36 cellular contexts compared by ENCODE assay signal in the genomic region with DNA sequence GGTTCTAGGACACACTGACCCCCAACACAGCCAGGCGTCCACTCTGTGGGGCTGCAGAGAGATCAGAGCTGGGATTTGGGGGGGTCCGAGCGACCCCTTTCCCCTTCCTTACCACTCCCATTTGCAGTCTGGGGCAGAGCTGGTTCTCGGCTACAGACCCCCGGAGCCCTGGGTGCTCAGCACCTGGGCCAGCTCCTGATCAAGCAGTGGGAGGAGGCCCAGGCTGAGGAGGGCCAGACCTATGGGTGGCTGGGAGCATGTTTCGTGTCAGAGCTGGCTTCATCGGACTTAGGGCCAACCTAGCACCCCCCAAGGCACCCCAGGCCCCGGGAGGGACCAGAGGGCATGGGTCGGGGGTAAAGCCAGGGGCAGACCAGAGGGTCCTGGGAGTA. TPM values are rescaled to one million over a fixed set of nuclear protein-coding genes. Genes with fewer than 3 reads are reported as not detected.
A peak's percentile ranks its signal among the peaks of the same experiment; 100 is the strongest.
DNase-seq lines count a peak whose midpoint lies in the region; ATAC-seq, FAIRE-seq and TF ChIP-seq lines count a peak whose summit lies in the region.
"Had no signal": no experiment of that assay in that cellular context is flagged by ENCODE, and none has a peak within 500 bp of the region (broad histone marks: within the 10 kb centered on the region; RNA-seq: fewer than 3 reads in every experiment).

No MANE protein-coding gene starts in this region.

- POLR2A ChIA-PET in HepG2 (lab: Yijun Ruan, JAX) (no interaction called here), WTC11 (lab: Charles Lee) (no interaction called here)

- H3K4me1 Mint-ChIP-seq in WTC11, result no peaks in the 10 kb centered on the region; the same call in 1 of the 2 replicates
- H3K4me1 Mint-ChIP-seq: mesothelial cell of epicardium had no signal

- no peak for DNase-seq in HepG2 (ENCODE audit: low spot score)
- no peak for DNase-seq in right lobe of liver
- DNase-seq in WTC11 (ENCODE audit: low spot score), result peak; percentile 11
- no peak for DNase-seq in posterior vena cava (ENCODE audit: low spot score)
- DNase-seq: activated CD4-positive, alpha-beta T cell treated with anti-CD3 and anti-CD28 coated beads, Interleukin-2, amount 10 ng/mL, durations not matched to agents 24 days and 14 days; activated CD8-positive, alpha-beta memory T cell treated with anti-CD3 and anti-CD28 coated beads for 24 hours; activated naive CD4-positive, alpha-beta T cell treated with anti-CD3 and anti-CD28 coated beads, Interleukin-2, amount 50 U/mL, for 16 hours; activated T-cell treated with anti-CD3 and anti-CD28 coated beads for 4 hours; amygdala; brain microvascular endothelial cell; cerebellar nuclear complex; DMS153; esophagus squamous epithelium; foreskin keratinocyte; NCI-H146; NCI-H748 treated with DMSO at 0.1 percent for 48 hours; Peyer's patch; stimulated activated CD8-positive, alpha-beta memory T cell treated with anti-CD3 and anti-CD28 coated beads, Interleukin-4, amount 100 ng/mL, for 48 hours; stimulated activated naive CD8-positive, alpha-beta T cell treated with anti-CD3 and anti-CD28 coated beads, Interleukin-15, amount 100 ng/mL, for 72 hours; T1000; uterus had no signal

- peaks cover 22% of the 10 kb centered on the region for H3K27me3 Mint-ChIP-seq in WTC11 (ENCODE audit: low read depth)

- no peak overlapping the region for H3K4me3 Mint-ChIP-seq in WTC11
- H3K4me3 Mint-ChIP-seq: activated CD4-positive, alpha-beta T cell treated with anti-CD3 and anti-CD28 coated beads, Interleukin-2, amount 10 ng/mL, durations not matched to agents 24 days and 14 days; mesothelial cell of epicardium; stimulated activated naive CD8-positive, alpha-beta T cell treated with anti-CD3 and anti-CD28 coated beads, Interleukin-15, amount 100 ng/mL, for 72 hours had no signal

- TF ChIP-seq CTCF in HepG2 (CRISPR knock-in tag; IDR thresholded peaks at IDR 0.05) (no peak), right lobe of liver (IDR thresholded peaks at IDR 0.05) (no peak), WTC11 (IDR thresholded peaks at IDR 0.05) (no peak)

- no TSS peak for BruUV-seq in HepG2 (replicated peaks; lab: Mats Ljungman, UMichigan)

- no peaks in the 10 kb centered on the region for H3K9me3 Mint-ChIP-seq in WTC11
- H3K9me3 Mint-ChIP-seq: activated CD4-positive, alpha-beta T cell treated with anti-CD3 and anti-CD28 coated beads, Interleukin-2, amount 10 ng/mL, durations not matched to agents 24 days and 14 days; activated T-helper 2 cell treated with anti-CD3 and anti-CD28 coated beads, Interferon-gamma antibody, Interleukin-2, Interleukin-4, amounts not matched to agents 10 μg/mL and 5 μg/mL and 100 μg/mL, durations not matched to agents 14 hours and 24 hours and 36 hours; mesothelial cell of epicardium; stimulated activated naive CD8-positive, alpha-beta T cell treated with anti-CD3 and anti-CD28 coated beads, Interleukin-15, amount 100 ng/mL, for 72 hours had no signal

- H3K9me3 ChIP-seq in HepG2 (ENCODE audit: low read length) (no peaks in the 10 kb centered on the region), right lobe of liver (no peaks in the 10 kb centered on the region)
- H3K9me3 ChIP-seq: heart left ventricle, neutrophil, Peyer's patch, thoracic aorta, uterus had no signal

- H3K79me2 ChIP-seq in HepG2 (ENCODE audit: insufficient read depth, low read length), result no peaks in the 10 kb centered on the region

- H3K4me1 ChIP-seq in HepG2 (ENCODE audit: insufficient read depth, low read length) (peaks cover 19% of the 10 kb centered on the region), right lobe of liver (no peaks in the 10 kb centered on the region)
- H3K4me1 ChIP-seq: esophagus squamous epithelium, foreskin keratinocyte, heart left ventricle, Peyer's patch, uterus had no signal

- TF ChIP-seq POLR2A in HepG2 (IDR thresholded peaks at IDR 0.05; ENCODE audit: insufficient read depth in 1 of 2, low read depth in 2 of 2, low read length in 2 of 2) (no peak), right lobe of liver (IDR thresholded peaks at IDR 0.05) (no peak)

- no peaks in the 10 kb centered on the region for H3K36me3 ChIP-seq in HepG2 (replicated peaks in 1 of 2; ENCODE audit: control insufficient read depth in 1 of 2, insufficient read depth in 2 of 2, low read length in 2 of 2)
- no peaks in the 10 kb centered on the region for H3K36me3 ChIP-seq in right lobe of liver
- H3K36me3 ChIP-seq: brain microvascular endothelial cell, esophagus squamous epithelium, heart left ventricle, neutrophil, Peyer's patch, thoracic aorta, uterus had no signal

- ATAC-seq in HepG2 (peak; percentile 10; the same call in 1 of the 3 replicates), right lobe of liver (no peak), WTC11 (no peak), GM21390 (IDR thresholded peaks at IDR 0.05; ENCODE audit: unreplicated experiment) (no peak), HG02884 (IDR thresholded peaks at IDR 0.05; ENCODE audit: unreplicated experiment) (no peak)
- ATAC-seq: foreskin keratinocyte had no signal

- no peak overlapping the region for H3K9ac ChIP-seq in HepG2 (ENCODE audit: insufficient read depth, low read depth, low read length)

- H4K20me1 ChIP-seq in HepG2 (ENCODE audit: insufficient read depth, low read length), result no peaks in the 10 kb centered on the region

- no peak for TF ChIP-seq RAD21 in HepG2 (CRISPR knock-in tag; IDR thresholded peaks at IDR 0.05)

- TF ChIP-seq EP300 in HepG2 (IDR thresholded peaks at IDR 0.05; ENCODE audit: low read depth in 2 of 2, low read length in 2 of 2) (no peak), HepG2 (CRISPR knock-in tag; IDR thresholded peaks at IDR 0.05; ENCODE audit: borderline replicate concordance) (no peak)

- no peaks in the 10 kb centered on the region for H3K36me3 Mint-ChIP-seq in WTC11
- H3K36me3 Mint-ChIP-seq: mesothelial cell of epicardium had no signal

- H3K27ac Mint-ChIP-seq in WTC11, result no peak overlapping the region
- H3K27ac Mint-ChIP-seq: activated CD4-positive, alpha-beta T cell treated with anti-CD3 and anti-CD28 coated beads, Interleukin-2, amount 10 ng/mL, durations not matched to agents 24 days and 14 days; activated T-helper 2 cell treated with anti-CD3 and anti-CD28 coated beads, Interferon-gamma antibody, Interleukin-2, Interleukin-4, amounts not matched to agents 10 μg/mL and 5 μg/mL and 100 μg/mL, durations not matched to agents 14 hours and 24 hours and 36 hours; mesothelial cell of epicardium; stimulated activated naive CD8-positive, alpha-beta T cell treated with anti-CD3 and anti-CD28 coated beads, Interleukin-15, amount 100 ng/mL, for 72 hours had no signal

- H3K4me3 ChIP-seq in HepG2 (replicated peaks in 1 of 3; ENCODE audit: insufficient read depth in 1 of 3, low read depth in 2 of 3, low read length in 3 of 3) (no peak overlapping the region), right lobe of liver (no peak overlapping the region)
- H3K4me3 ChIP-seq: esophagus squamous epithelium, heart left ventricle, Peyer's patch, thoracic aorta, uterus had no signal

- WGBS in HepG2 (ENCODE audit: low lambda C conversion rate), result 0% methylated on average over 4 of the region's 9 CpGs
- WGBS in right lobe of liver (ENCODE audit: insufficient coverage, low coverage, low lambda C conversion rate, missing lambda C conversion rate), result 30% methylated on average over 6 of the region's 9 CpGs

- no peak overlapping the region for H3K4me2 ChIP-seq in HepG2 (ENCODE audit: low read depth, low read length)

- CTCF ChIA-PET in HepG2 (lab: Yijun Ruan, JAX; ENCODE audit: low intra/inter-chr PET ratio, low total read pairs), result no interaction called here
- CTCF ChIA-PET in WTC11 (lab: Charles Lee), result interaction anchor here (1.5 to 1.8 kb wide), 3 partner anchors 29 to 117 kb away, joined by 3 to 8 read pairs (median 6); no protein-coding TSS in a partner anchor

- in situ Hi-C loops in HepG2 (cut with HindIII; ENCODE audit: extremely low pct_ligation_motif_present, low pct_unique_long_range_greater_than_20kb), result no loop called here

- no peak for FAIRE-seq in HepG2 (lab: Jason Lieb, UNC)
- FAIRE-seq: GM12892, H54, kidney had no signal

- intact Hi-C loops in HepG2 (cut with micrococcal nuclease; ENCODE audit: unreplicated experiment) (no loop called here), right lobe of liver (cut with DNase I) (no loop called here), posterior vena cava (cut with DNase I) (no loop called here)

- no peak overlapping the region for H2AFZ ChIP-seq in HepG2 (ENCODE audit: low read length)

- H3K27ac ChIP-seq in HepG2 (ENCODE audit: extremely low read length, insufficient read depth, low read length), result no peak overlapping the region
- H3K27ac ChIP-seq in right lobe of liver, result no peak overlapping the region
- H3K27ac ChIP-seq: brain microvascular endothelial cell, esophagus squamous epithelium, foreskin keratinocyte, heart left ventricle, neutrophil, Peyer's patch, thoracic aorta, uterus had no signal

- H3K27me3 ChIP-seq in HepG2 (ENCODE audit: control insufficient read depth in 1 of 2, insufficient read depth in 2 of 2, low read length in 2 of 2) (peaks cover 16 to 63% of the 10 kb centered on the region in 2 experiments), right lobe of liver (peaks cover 0 to 4% of the 10 kb centered on the region in 2 donors)
- H3K27me3 ChIP-seq: brain microvascular endothelial cell, foreskin keratinocyte, Peyer's patch had no signal

RNA-seq across cellular contexts. Expression of a gene that starts 7.6 kb away (rescaled TPM):
- total RNA-seq in HepG2 (2016; rRNA removed; fragmentation: Illumina TruSeq; extraction: Trizol) (not detected in 2 replicates), right lobe of liver (not detected), WTC11 (2021) (4.0 to 6.6 TPM (median 4.1 TPM) in 3 replicates), posterior vena cava (not detected)
- total RNA-seq in HepG2 (2016; cell fraction: cytosol; rRNA removed; fragmentation: Illumina TruSeq; extraction: Trizol; ENCODE audit: low read depth), result not detected in 2 replicates
- not detected in 2 replicates for total RNA-seq in HepG2 (2016; cell fraction: insoluble cytoplasmic fraction; rRNA removed; fragmentation: Illumina TruSeq; extraction: Trizol)
- not detected in 2 replicates for total RNA-seq in HepG2 (2016; cell fraction: membrane; rRNA removed; fragmentation: Illumina TruSeq; extraction: Trizol)
- total RNA-seq in HepG2 (2016; cell fraction: nucleus; rRNA removed; fragmentation: Illumina TruSeq; extraction: Trizol), result 0.09 TPM in 1 of 2 replicates, not detected in the other
- polyA plus RNA-seq in HepG2 (2011; rRNA removed), result 0.05 and 0.13 TPM in 2 replicates
- polyA plus RNA-seq in HepG2 (2011; cell fraction: cytosol; rRNA removed), result 0.04 and 0.16 TPM in 2 replicates
- 0.64 and 1.3 TPM in 2 replicates for polyA plus RNA-seq in HepG2 (2011; cell fraction: nucleus; rRNA removed)
- 0.32 and 0.40 TPM in 2 replicates for polyA plus RNA-seq in HepG2 (2012)
- not detected in 2 replicates for polyA plus RNA-seq in HepG2 (2016; cell fraction: cytosol; fragmentation: Illumina TruSeq; extraction: Trizol; ENCODE audit: low read depth)
- not detected in 2 replicates for polyA plus RNA-seq in HepG2 (2016; cell fraction: insoluble cytoplasmic fraction; fragmentation: Illumina TruSeq; extraction: Trizol; ENCODE audit: low read depth)
- not detected in 2 replicates for polyA plus RNA-seq in HepG2 (2016; cell fraction: membrane; fragmentation: Illumina TruSeq; extraction: Trizol; ENCODE audit: low read depth)
- polyA plus RNA-seq in HepG2 (2016; cell fraction: nucleus; fragmentation: Illumina TruSeq; extraction: Trizol; ENCODE audit: insufficient read depth, low read depth), result not detected in 2 replicates
- 0.05 and 0.06 TPM in 2 replicates for polyA minus RNA-seq in HepG2 (2011; rRNA and poly(A)+ RNA removed; ENCODE audit: low replicate concordance)
- polyA minus RNA-seq in HepG2 (2011; cell fraction: cytosol; rRNA and poly(A)+ RNA removed), result not detected in 2 replicates
- polyA minus RNA-seq in HepG2 (2011; cell fraction: nucleus; rRNA and poly(A)+ RNA removed), result 0.39 TPM in 1 of 2 replicates, not detected in the other
- total RNA-seq: activated CD4-positive, alpha-beta T cell treated with anti-CD3 and anti-CD28 coated beads, Interleukin-2, amount 10 ng/mL, durations not matched to agents 24 days and 14 days; dermis microvascular lymphatic vessel endothelial cell; heart left ventricle; Peyer's patch; sciatic nerve; thoracic aorta; uterus had no signal

RNA-seq across cellular contexts. Expression of a gene that starts 23.3 kb away (rescaled TPM):
- total RNA-seq in HepG2 (2016; rRNA removed; fragmentation: Illumina TruSeq; extraction: Trizol) (not detected in 2 replicates), right lobe of liver (under 1 TPM in 2 of 6 experiments, not detected in 4; 0.17 to 0.18 TPM), WTC11 (2021) (1.1 to 2.2 TPM (median 2.1 TPM) in 3 replicates), posterior vena cava (not detected)
- not detected in 2 replicates for total RNA-seq in HepG2 (2016; cell fraction: cytosol; rRNA removed; fragmentation: Illumina TruSeq; extraction: Trizol; ENCODE audit: low read depth)
- total RNA-seq in HepG2 (2016; cell fraction: insoluble cytoplasmic fraction; rRNA removed; fragmentation: Illumina TruSeq; extraction: Trizol), result not detected in 2 replicates
- not detected in 2 replicates for total RNA-seq in HepG2 (2016; cell fraction: membrane; rRNA removed; fragmentation: Illumina TruSeq; extraction: Trizol)
- not detected in 2 replicates for total RNA-seq in HepG2 (2016; cell fraction: nucleus; rRNA removed; fragmentation: Illumina TruSeq; extraction: Trizol)
- not detected in 2 replicates for polyA plus RNA-seq in HepG2 (2011; rRNA removed)
- polyA plus RNA-seq in HepG2 (2011; cell fraction: cytosol; rRNA removed), result 0.09 TPM in 1 of 2 replicates, not detected in the other
- polyA plus RNA-seq in HepG2 (2011; cell fraction: nucleus; rRNA removed), result 0.18 and 0.26 TPM in 2 replicates
- polyA plus RNA-seq in HepG2 (2012), result not detected in 2 replicates
- not detected in 2 replicates for polyA plus RNA-seq in HepG2 (2016; cell fraction: cytosol; fragmentation: Illumina TruSeq; extraction: Trizol; ENCODE audit: low read depth)
- not detected in 2 replicates for polyA plus RNA-seq in HepG2 (2016; cell fraction: insoluble cytoplasmic fraction; fragmentation: Illumina TruSeq; extraction: Trizol; ENCODE audit: low read depth)
- polyA plus RNA-seq in HepG2 (2016; cell fraction: membrane; fragmentation: Illumina TruSeq; extraction: Trizol; ENCODE audit: low read depth), result not detected in 2 replicates
- polyA plus RNA-seq in HepG2 (2016; cell fraction: nucleus; fragmentation: Illumina TruSeq; extraction: Trizol; ENCODE audit: insufficient read depth, low read depth), result not detected in 2 replicates
- polyA minus RNA-seq in HepG2 (2011; rRNA and poly(A)+ RNA removed; ENCODE audit: low replicate concordance), result 0.21 TPM in 1 of 2 replicates, not detected in the other
- not detected in 2 replicates for polyA minus RNA-seq in HepG2 (2011; cell fraction: cytosol; rRNA and poly(A)+ RNA removed)
- polyA minus RNA-seq in HepG2 (2011; cell fraction: nucleus; rRNA and poly(A)+ RNA removed), result not detected in 2 replicates
- total RNA-seq: activated CD4-positive, alpha-beta T cell treated with anti-CD3 and anti-CD28 coated beads, Interleukin-2, amount 10 ng/mL, durations not matched to agents 24 days and 14 days; dermis microvascular lymphatic vessel endothelial cell; foreskin keratinocyte; heart left ventricle; mesothelial cell of epicardium; sciatic nerve; thoracic aorta had no signal
- polyA plus RNA-seq: BJ, foreskin keratinocyte, heart left ventricle had no signal

RNA-seq across cellular contexts. Expression of a gene that starts 25.3 kb away (rescaled TPM):
- total RNA-seq in HepG2 (2016; rRNA removed; fragmentation: Illumina TruSeq; extraction: Trizol), result not detected in 2 replicates
- not detected in 2 replicates for total RNA-seq in HepG2 (2016; cell fraction: cytosol; rRNA removed; fragmentation: Illumina TruSeq; extraction: Trizol; ENCODE audit: low read depth)
- total RNA-seq in HepG2 (2016; cell fraction: insoluble cytoplasmic fraction; rRNA removed; fragmentation: Illumina TruSeq; extraction: Trizol), result not detected in 2 replicates
- total RNA-seq in HepG2 (2016; cell fraction: membrane; rRNA removed; fragmentation: Illumina TruSeq; extraction: Trizol), result not detected in 2 replicates
- total RNA-seq in HepG2 (2016; cell fraction: nucleus; rRNA removed; fragmentation: Illumina TruSeq; extraction: Trizol), result not detected in 2 replicates
- not detected in 2 replicates for polyA plus RNA-seq in HepG2 (2011; rRNA removed)
- not detected in 2 replicates for polyA plus RNA-seq in HepG2 (2011; cell fraction: cytosol; rRNA removed)
- polyA plus RNA-seq in HepG2 (2011; cell fraction: nucleus; rRNA removed), result not detected in 2 replicates
- polyA plus RNA-seq in HepG2 (2012), result not detected in 2 replicates
- not detected in 2 replicates for polyA plus RNA-seq in HepG2 (2016; cell fraction: cytosol; fragmentation: Illumina TruSeq; extraction: Trizol; ENCODE audit: low read depth)
- polyA plus RNA-seq in HepG2 (2016; cell fraction: insoluble cytoplasmic fraction; fragmentation: Illumina TruSeq; extraction: Trizol; ENCODE audit: low read depth), result not detected in 2 replicates
- polyA plus RNA-seq in HepG2 (2016; cell fraction: membrane; fragmentation: Illumina TruSeq; extraction: Trizol; ENCODE audit: low read depth), result not detected in 2 replicates
- polyA plus RNA-seq in HepG2 (2016; cell fraction: nucleus; fragmentation: Illumina TruSeq; extraction: Trizol; ENCODE audit: insufficient read depth, low read depth), result not detected in 2 replicates
- 0.19 TPM in 1 of 2 replicates, not detected in the other for polyA minus RNA-seq in HepG2 (2011; rRNA and poly(A)+ RNA removed; ENCODE audit: low replicate concordance)
- not detected in 2 replicates for polyA minus RNA-seq in HepG2 (2011; cell fraction: cytosol; rRNA and poly(A)+ RNA removed)
- polyA minus RNA-seq in HepG2 (2011; cell fraction: nucleus; rRNA and poly(A)+ RNA removed), result not detected in 2 replicates
- total RNA-seq in right lobe of liver, result not detected
- total RNA-seq in WTC11 (2021), result not detected in 3 replicates
- total RNA-seq in posterior vena cava, result not detected
- total RNA-seq: activated CD4-positive, alpha-beta T cell treated with anti-CD3 and anti-CD28 coated beads, Interleukin-2, amount 10 ng/mL, durations not matched to agents 24 days and 14 days; activated T-helper 2 cell treated with anti-CD3 and anti-CD28 coated beads, Interferon-gamma antibody, Interleukin-2, Interleukin-4, amounts not matched to agents 10 μg/mL and 5 μg/mL and 100 μg/mL, durations not matched to agents 14 hours and 24 hours and 36 hours; dermis microvascular lymphatic vessel endothelial cell; esophagus squamous epithelium; foreskin keratinocyte; heart left ventricle; kidney; lower leg skin; mesothelial cell of epicardium; Peyer's patch; progenitor cell of endocrine pancreas; sciatic nerve; thoracic aorta; uterus had no signal
- polyA plus RNA-seq: BJ, foreskin keratinocyte, heart left ventricle had no signal

RNA-seq across cellular contexts. Expression of a gene that starts 32.0 kb away (rescaled TPM):
- total RNA-seq in HepG2 (2016; rRNA removed; fragmentation: Illumina TruSeq; extraction: Trizol) (0.66 and 1.2 TPM in 2 replicates), right lobe of liver (10 to 100 TPM; 62.2 to 86.2 (median 66.2) TPM), WTC11 (2021) (38.9 to 43.7 TPM (median 42.1 TPM) in 3 replicates), posterior vena cava (100 to 1,000 TPM; 108 to 128 TPM)
- 0.91 and 1.4 TPM in 2 replicates for total RNA-seq in HepG2 (2016; cell fraction: cytosol; rRNA removed; fragmentation: Illumina TruSeq; extraction: Trizol; ENCODE audit: low read depth)
- total RNA-seq in HepG2 (2016; cell fraction: insoluble cytoplasmic fraction; rRNA removed; fragmentation: Illumina TruSeq; extraction: Trizol), result 0.65 and 0.95 TPM in 2 replicates
- total RNA-seq in HepG2 (2016; cell fraction: membrane; rRNA removed; fragmentation: Illumina TruSeq; extraction: Trizol), result 0.83 TPM in 2 replicates
- total RNA-seq in HepG2 (2016; cell fraction: nucleus; rRNA removed; fragmentation: Illumina TruSeq; extraction: Trizol), result 0.97 and 1.4 TPM in 2 replicates
- polyA plus RNA-seq in HepG2 (2011; rRNA removed), result 4.5 and 6.5 TPM in 2 replicates
- 1.9 and 3.2 TPM in 2 replicates for polyA plus RNA-seq in HepG2 (2011; cell fraction: cytosol; rRNA removed)
- 28.6 and 38.6 TPM in 2 replicates for polyA plus RNA-seq in HepG2 (2011; cell fraction: nucleus; rRNA removed)
- 3.1 and 4.5 TPM in 2 replicates for polyA plus RNA-seq in HepG2 (2012)
- polyA plus RNA-seq in HepG2 (2016; cell fraction: cytosol; fragmentation: Illumina TruSeq; extraction: Trizol; ENCODE audit: low read depth), result 0.95 and 1.3 TPM in 2 replicates
- polyA plus RNA-seq in HepG2 (2016; cell fraction: insoluble cytoplasmic fraction; fragmentation: Illumina TruSeq; extraction: Trizol; ENCODE audit: low read depth), result 0.72 and 1.0 TPM in 2 replicates
- polyA plus RNA-seq in HepG2 (2016; cell fraction: membrane; fragmentation: Illumina TruSeq; extraction: Trizol; ENCODE audit: low read depth), result 0.70 and 0.74 TPM in 2 replicates
- 4.6 and 5.3 TPM in 2 replicates for polyA plus RNA-seq in HepG2 (2016; cell fraction: nucleus; fragmentation: Illumina TruSeq; extraction: Trizol; ENCODE audit: insufficient read depth, low read depth)
- 3.4 and 95.8 TPM in 2 replicates for polyA minus RNA-seq in HepG2 (2011; rRNA and poly(A)+ RNA removed; ENCODE audit: low replicate concordance)
- 1.5 and 1.6 TPM in 2 replicates for polyA minus RNA-seq in HepG2 (2011; cell fraction: cytosol; rRNA and poly(A)+ RNA removed)
- 1.9 and 2.3 TPM in 2 replicates for polyA minus RNA-seq in HepG2 (2011; cell fraction: nucleus; rRNA and poly(A)+ RNA removed)

RNA-seq across cellular contexts. Expression of a gene that starts 41.8 kb away (rescaled TPM):
- total RNA-seq in HepG2 (2016; rRNA removed; fragmentation: Illumina TruSeq; extraction: Trizol) (7.4 and 12.3 TPM in 2 replicates), right lobe of liver (10 to 100 TPM; 16.1 to 36.5 (median 27.9) TPM), WTC11 (2021) (61.0 to 80.9 TPM (median 61.2 TPM) in 3 replicates), posterior vena cava (10 to 100 TPM; 39.1 to 42.3 TPM)
- total RNA-seq in HepG2 (2016; cell fraction: cytosol; rRNA removed; fragmentation: Illumina TruSeq; extraction: Trizol; ENCODE audit: low read depth), result 22.4 and 23.5 TPM in 2 replicates
- total RNA-seq in HepG2 (2016; cell fraction: insoluble cytoplasmic fraction; rRNA removed; fragmentation: Illumina TruSeq; extraction: Trizol), result 6.6 and 15.0 TPM in 2 replicates
- total RNA-seq in HepG2 (2016; cell fraction: membrane; rRNA removed; fragmentation: Illumina TruSeq; extraction: Trizol), result 6.3 and 6.7 TPM in 2 replicates
- total RNA-seq in HepG2 (2016; cell fraction: nucleus; rRNA removed; fragmentation: Illumina TruSeq; extraction: Trizol), result 17.6 and 21.6 TPM in 2 replicates
- 15.4 and 21.6 TPM in 2 replicates for polyA plus RNA-seq in HepG2 (2011; rRNA removed)
- polyA plus RNA-seq in HepG2 (2011; cell fraction: cytosol; rRNA removed), result 5.4 and 9.8 TPM in 2 replicates
- polyA plus RNA-seq in HepG2 (2011; cell fraction: nucleus; rRNA removed), result 144 and 175 TPM in 2 replicates
- 13.6 and 16.6 TPM in 2 replicates for polyA plus RNA-seq in HepG2 (2012)
- 2.4 and 3.3 TPM in 2 replicates for polyA plus RNA-seq in HepG2 (2016; cell fraction: cytosol; fragmentation: Illumina TruSeq; extraction: Trizol; ENCODE audit: low read depth)
- 11.2 and 14.3 TPM in 2 replicates for polyA plus RNA-seq in HepG2 (2016; cell fraction: insoluble cytoplasmic fraction; fragmentation: Illumina TruSeq; extraction: Trizol; ENCODE audit: low read depth)
- polyA plus RNA-seq in HepG2 (2016; cell fraction: membrane; fragmentation: Illumina TruSeq; extraction: Trizol; ENCODE audit: low read depth), result 4.1 TPM in 2 replicates
- polyA plus RNA-seq in HepG2 (2016; cell fraction: nucleus; fragmentation: Illumina TruSeq; extraction: Trizol; ENCODE audit: insufficient read depth, low read depth), result 64.9 and 72.0 TPM in 2 replicates
- polyA minus RNA-seq in HepG2 (2011; rRNA and poly(A)+ RNA removed; ENCODE audit: low replicate concordance), result 27.3 and 55.4 TPM in 2 replicates
- polyA minus RNA-seq in HepG2 (2011; cell fraction: cytosol; rRNA and poly(A)+ RNA removed), result 14.7 and 17.5 TPM in 2 replicates
- polyA minus RNA-seq in HepG2 (2011; cell fraction: nucleus; rRNA and poly(A)+ RNA removed), result 33.0 and 36.8 TPM in 2 replicates
